Comparison of ENCODE assay signal across 1 cellular context in the genomic region with DNA sequence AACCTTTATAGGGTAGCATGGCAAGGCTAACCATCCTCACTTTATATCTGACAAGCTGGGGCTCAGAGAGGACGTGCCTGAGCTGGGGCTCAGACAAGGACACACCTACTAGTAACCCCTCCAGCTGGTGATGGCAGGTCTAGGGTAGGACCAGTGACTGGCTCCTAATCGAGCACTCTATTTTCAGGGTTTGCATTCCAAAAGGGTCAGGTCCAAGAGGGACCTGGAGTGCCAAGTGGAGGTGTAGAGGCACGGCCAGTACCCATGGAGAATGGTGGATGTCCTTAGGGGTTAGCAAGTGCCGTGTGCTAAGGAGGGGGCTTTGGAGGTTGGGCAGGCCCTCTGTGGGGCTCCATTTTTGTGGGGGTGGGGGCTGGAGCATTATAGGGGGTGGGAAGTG.
TF ChIP-seq lines count a peak whose summit lies in the region.

No MANE protein-coding gene starts in this region.

TF ChIP-seq in GM23338, 12 proteins besides CTCF, POLR2A, EP300 and RAD21 (continued from another document):
- no peak for TF ChIP-seq ZNF462 (CRISPR knock-in tag; IDR thresholded peaks at IDR 0.05)
- no peak for TF ChIP-seq EZH2phosphoT487 (IDR thresholded peaks at IDR 0.05; ENCODE audit: unreplicated experiment)
- no peak for TF ChIP-seq ZNF331 (CRISPR knock-in tag; IDR thresholded peaks at IDR 0.05; ENCODE audit: low read depth)
- TF ChIP-seq STAT1 (IDR thresholded peaks at IDR 0.05; ENCODE audit: unreplicated experiment) = no peak
- TF ChIP-seq, protein P1, sequence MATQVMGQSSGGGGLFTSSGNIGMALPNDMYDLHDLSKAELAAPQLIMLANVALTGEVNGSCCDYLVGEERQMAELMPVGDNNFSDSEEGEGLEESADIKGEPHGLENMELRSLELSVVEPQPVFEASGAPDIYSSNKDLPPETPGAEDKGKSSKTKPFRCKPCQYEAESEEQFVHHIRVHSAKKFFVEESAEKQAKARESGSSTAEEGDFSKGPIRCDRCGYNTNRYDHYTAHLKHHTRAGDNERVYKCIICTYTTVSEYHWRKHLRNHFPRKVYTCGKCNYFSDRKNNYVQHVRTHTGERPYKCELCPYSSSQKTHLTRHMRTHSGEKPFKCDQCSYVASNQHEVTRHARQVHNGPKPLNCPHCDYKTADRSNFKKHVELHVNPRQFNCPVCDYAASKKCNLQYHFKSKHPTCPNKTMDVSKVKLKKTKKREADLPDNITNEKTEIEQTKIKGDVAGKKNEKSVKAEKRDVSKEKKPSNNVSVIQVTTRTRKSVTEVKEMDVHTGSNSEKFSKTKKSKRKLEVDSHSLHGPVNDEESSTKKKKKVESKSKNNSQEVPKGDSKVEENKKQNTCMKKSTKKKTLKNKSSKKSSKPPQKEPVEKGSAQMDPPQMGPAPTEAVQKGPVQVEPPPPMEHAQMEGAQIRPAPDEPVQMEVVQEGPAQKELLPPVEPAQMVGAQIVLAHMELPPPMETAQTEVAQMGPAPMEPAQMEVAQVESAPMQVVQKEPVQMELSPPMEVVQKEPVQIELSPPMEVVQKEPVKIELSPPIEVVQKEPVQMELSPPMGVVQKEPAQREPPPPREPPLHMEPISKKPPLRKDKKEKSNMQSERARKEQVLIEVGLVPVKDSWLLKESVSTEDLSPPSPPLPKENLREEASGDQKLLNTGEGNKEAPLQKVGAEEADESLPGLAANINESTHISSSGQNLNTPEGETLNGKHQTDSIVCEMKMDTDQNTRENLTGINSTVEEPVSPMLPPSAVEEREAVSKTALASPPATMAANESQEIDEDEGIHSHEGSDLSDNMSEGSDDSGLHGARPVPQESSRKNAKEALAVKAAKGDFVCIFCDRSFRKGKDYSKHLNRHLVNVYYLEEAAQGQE (IDR thresholded peaks at IDR 0.05; ENCODE audit: unreplicated experiment) = no peak
- TF ChIP-seq EZH2 (IDR thresholded peaks at IDR 0.05; ENCODE audit: low read depth, unreplicated experiment) = no peak
- no peak for TF ChIP-seq NANOG (IDR thresholded peaks at IDR 0.05; ENCODE audit: borderline replicate concordance)
